ENCODE assay signal across 1 cellular context in the genomic region with DNA sequence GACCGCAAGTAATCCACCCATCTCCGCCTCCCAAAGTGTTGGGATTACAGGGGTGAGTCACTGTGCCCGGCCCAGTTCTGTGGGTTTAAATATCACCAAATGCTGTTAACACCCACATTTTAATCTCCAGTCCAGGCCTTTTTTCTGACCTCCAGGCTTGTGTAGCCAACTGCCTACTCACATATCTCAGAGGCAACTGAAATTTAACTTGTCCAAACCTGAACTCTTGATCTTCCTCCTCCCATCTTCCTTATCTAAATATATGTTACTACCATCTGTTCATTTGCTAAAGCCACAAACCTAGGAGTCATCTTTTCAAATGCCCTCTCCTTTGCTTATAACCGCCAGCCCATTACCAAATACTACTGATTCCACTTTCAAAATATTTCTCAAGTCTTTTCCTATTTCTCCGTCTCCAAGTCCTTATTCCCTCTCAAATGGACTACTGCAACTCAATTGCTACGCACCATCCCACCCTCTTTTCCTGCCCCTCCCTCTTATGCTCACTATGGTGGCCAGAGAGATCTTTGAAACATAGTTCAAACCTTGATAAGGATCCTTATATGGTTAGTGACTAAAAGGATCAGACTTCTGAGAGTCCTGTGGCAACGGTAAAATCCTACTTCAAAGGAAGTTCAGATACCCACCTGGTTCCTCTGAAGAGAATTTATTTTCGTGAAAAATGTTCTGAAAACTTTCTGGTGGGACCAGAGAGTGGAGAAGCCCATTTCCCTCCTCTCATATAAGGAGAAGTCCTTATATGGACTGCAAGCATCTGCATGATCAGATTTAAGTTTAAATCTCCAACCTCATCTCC.
TF ChIP-seq lines count a peak whose summit lies in the region.

No MANE protein-coding gene starts in this region.

TF ChIP-seq in K562, 482 proteins besides CTCF, POLR2A, EP300 and RAD21 (continued from another document and continues in another):
- TF ChIP-seq, protein P1, sequence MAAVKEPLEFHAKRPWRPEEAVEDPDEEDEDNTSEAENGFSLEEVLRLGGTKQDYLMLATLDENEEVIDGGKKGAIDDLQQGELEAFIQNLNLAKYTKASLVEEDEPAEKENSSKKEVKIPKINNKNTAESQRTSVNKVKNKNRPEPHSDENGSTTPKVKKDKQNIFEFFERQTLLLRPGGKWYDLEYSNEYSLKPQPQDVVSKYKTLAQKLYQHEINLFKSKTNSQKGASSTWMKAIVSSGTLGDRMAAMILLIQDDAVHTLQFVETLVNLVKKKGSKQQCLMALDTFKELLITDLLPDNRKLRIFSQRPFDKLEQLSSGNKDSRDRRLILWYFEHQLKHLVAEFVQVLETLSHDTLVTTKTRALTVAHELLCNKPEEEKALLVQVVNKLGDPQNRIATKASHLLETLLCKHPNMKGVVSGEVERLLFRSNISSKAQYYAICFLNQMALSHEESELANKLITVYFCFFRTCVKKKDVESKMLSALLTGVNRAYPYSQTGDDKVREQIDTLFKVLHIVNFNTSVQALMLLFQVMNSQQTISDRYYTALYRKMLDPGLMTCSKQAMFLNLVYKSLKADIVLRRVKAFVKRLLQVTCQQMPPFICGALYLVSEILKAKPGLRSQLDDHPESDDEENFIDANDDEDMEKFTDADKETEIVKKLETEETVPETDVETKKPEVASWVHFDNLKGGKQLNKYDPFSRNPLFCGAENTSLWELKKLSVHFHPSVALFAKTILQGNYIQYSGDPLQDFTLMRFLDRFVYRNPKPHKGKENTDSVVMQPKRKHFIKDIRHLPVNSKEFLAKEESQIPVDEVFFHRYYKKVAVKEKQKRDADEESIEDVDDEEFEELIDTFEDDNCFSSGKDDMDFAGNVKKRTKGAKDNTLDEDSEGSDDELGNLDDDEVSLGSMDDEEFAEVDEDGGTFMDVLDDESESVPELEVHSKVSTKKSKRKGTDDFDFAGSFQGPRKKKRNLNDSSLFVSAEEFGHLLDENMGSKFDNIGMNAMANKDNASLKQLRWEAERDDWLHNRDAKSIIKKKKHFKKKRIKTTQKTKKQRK (IDR thresholded peaks at IDR 0.05; ENCODE audit: borderline replicate concordance, low read depth, low read length), result no peak
- TF ChIP-seq TBP (optimal IDR thresholded peaks at IDR 0.05; ENCODE audit: low read depth, low read length), result peak; percentile 50
- no peak for TF ChIP-seq ZNF57 (CRISPR knock-in tag; IDR thresholded peaks at IDR 0.05)
- no peak for TF ChIP-seq HNRNPH1 (optimal IDR thresholded peaks at IDR 0.05; ENCODE audit: low read depth, low read length)
- TF ChIP-seq, protein P2, sequence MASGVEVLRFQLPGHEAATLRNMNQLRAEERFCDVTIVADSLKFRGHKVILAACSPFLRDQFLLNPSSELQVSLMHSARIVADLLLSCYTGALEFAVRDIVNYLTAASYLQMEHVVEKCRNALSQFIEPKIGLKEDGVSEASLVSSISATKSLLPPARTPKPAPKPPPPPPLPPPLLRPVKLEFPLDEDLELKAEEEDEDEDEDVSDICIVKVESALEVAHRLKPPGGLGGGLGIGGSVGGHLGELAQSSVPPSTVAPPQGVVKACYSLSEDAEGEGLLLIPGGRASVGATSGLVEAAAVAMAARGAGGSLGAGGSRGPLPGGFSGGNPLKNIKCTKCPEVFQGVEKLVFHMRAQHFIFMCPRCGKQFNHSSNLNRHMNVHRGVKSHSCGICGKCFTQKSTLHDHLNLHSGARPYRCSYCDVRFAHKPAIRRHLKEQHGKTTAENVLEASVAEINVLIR (CRISPR knock-in tag; IDR thresholded peaks at IDR 0.05), result no peak
- peak; percentile 45; the same call in 1 of the 2 replicates for TF ChIP-seq ZNF644 (tag; IDR thresholded peaks at IDR 0.05; ENCODE audit: low read depth)
- TF ChIP-seq KAT7 (CRISPR knock-in tag; IDR thresholded peaks at IDR 0.05; ENCODE audit: borderline replicate concordance), result no peak
- TF ChIP-seq, protein P3, sequence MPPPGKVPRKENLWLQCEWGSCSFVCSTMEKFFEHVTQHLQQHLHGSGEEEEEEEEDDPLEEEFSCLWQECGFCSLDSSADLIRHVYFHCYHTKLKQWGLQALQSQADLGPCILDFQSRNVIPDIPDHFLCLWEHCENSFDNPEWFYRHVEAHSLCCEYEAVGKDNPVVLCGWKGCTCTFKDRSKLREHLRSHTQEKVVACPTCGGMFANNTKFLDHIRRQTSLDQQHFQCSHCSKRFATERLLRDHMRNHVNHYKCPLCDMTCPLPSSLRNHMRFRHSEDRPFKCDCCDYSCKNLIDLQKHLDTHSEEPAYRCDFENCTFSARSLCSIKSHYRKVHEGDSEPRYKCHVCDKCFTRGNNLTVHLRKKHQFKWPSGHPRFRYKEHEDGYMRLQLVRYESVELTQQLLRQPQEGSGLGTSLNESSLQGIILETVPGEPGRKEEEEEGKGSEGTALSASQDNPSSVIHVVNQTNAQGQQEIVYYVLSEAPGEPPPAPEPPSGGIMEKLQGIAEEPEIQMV (tag; conservative IDR thresholded peaks at IDR 0.05; ENCODE audit: low read depth), result no peak
- TF ChIP-seq, protein P4, sequence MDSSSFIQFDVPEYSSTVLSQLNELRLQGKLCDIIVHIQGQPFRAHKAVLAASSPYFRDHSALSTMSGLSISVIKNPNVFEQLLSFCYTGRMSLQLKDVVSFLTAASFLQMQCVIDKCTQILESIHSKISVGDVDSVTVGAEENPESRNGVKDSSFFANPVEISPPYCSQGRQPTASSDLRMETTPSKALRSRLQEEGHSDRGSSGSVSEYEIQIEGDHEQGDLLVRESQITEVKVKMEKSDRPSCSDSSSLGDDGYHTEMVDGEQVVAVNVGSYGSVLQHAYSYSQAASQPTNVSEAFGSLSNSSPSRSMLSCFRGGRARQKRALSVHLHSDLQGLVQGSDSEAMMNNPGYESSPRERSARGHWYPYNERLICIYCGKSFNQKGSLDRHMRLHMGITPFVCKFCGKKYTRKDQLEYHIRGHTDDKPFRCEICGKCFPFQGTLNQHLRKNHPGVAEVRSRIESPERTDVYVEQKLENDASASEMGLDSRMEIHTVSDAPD (CRISPR knock-in tag; IDR thresholded peaks at IDR 0.05), result no peak
- no peak for TF ChIP-seq NUFIP1 (IDR thresholded peaks at IDR 0.05; ENCODE audit: partially characterized antibody)
- TF ChIP-seq, protein P5, sequence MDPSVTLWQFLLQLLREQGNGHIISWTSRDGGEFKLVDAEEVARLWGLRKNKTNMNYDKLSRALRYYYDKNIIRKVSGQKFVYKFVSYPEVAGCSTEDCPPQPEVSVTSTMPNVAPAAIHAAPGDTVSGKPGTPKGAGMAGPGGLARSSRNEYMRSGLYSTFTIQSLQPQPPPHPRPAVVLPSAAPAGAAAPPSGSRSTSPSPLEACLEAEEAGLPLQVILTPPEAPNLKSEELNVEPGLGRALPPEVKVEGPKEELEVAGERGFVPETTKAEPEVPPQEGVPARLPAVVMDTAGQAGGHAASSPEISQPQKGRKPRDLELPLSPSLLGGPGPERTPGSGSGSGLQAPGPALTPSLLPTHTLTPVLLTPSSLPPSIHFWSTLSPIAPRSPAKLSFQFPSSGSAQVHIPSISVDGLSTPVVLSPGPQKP (CRISPR knock-in tag; IDR thresholded peaks at IDR 0.05), result no peak
- TF ChIP-seq FOXA1 (IDR thresholded peaks at IDR 0.05; ENCODE audit: borderline replicate concordance), result no peak
- TF ChIP-seq MCM2 (IDR thresholded peaks at IDR 0.05; ENCODE audit: low read depth), result no peak
- TF ChIP-seq ZNF146 (CRISPR knock-in tag; IDR thresholded peaks at IDR 0.05; ENCODE audit: unreplicated experiment), result no peak
- no peak for TF ChIP-seq TCF7L2 (IDR thresholded peaks at IDR 0.05; ENCODE audit: low read depth, low read length)
- TF ChIP-seq, protein P6, sequence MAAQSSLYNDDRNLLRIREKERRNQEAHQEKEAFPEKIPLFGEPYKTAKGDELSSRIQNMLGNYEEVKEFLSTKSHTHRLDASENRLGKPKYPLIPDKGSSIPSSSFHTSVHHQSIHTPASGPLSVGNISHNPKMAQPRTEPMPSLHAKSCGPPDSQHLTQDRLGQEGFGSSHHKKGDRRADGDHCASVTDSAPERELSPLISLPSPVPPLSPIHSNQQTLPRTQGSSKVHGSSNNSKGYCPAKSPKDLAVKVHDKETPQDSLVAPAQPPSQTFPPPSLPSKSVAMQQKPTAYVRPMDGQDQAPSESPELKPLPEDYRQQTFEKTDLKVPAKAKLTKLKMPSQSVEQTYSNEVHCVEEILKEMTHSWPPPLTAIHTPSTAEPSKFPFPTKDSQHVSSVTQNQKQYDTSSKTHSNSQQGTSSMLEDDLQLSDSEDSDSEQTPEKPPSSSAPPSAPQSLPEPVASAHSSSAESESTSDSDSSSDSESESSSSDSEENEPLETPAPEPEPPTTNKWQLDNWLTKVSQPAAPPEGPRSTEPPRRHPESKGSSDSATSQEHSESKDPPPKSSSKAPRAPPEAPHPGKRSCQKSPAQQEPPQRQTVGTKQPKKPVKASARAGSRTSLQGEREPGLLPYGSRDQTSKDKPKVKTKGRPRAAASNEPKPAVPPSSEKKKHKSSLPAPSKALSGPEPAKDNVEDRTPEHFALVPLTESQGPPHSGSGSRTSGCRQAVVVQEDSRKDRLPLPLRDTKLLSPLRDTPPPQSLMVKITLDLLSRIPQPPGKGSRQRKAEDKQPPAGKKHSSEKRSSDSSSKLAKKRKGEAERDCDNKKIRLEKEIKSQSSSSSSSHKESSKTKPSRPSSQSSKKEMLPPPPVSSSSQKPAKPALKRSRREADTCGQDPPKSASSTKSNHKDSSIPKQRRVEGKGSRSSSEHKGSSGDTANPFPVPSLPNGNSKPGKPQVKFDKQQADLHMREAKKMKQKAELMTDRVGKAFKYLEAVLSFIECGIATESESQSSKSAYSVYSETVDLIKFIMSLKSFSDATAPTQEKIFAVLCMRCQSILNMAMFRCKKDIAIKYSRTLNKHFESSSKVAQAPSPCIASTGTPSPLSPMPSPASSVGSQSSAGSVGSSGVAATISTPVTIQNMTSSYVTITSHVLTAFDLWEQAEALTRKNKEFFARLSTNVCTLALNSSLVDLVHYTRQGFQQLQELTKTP (IDR thresholded peaks at IDR 0.05; ENCODE audit: low read depth in 1 of 2, partially characterized antibody in 2 of 2), result peak in 1 of 2 experiments; percentile 87
- no peak for TF ChIP-seq POLR2AphosphoS2 (IDR thresholded peaks at IDR 0.05; ENCODE audit: low read length)
- TF ChIP-seq BRCA1 (IDR thresholded peaks at IDR 0.05), result no peak
- no peak for TF ChIP-seq BRCA1 (CRISPR knock-in tag; IDR thresholded peaks at IDR 0.05)
- peak; percentile 91 for TF ChIP-seq CCNT2 (IDR thresholded peaks at IDR 0.05; ENCODE audit: borderline replicate concordance, extremely low read depth, insufficient read length, low read depth, low read length)
- TF ChIP-seq HDAC8 (tag; IDR thresholded peaks at IDR 0.05), result 0 out of 2 replicates have a peak, but pooled peaks have one; percentile 51
- TF ChIP-seq, protein P7, sequence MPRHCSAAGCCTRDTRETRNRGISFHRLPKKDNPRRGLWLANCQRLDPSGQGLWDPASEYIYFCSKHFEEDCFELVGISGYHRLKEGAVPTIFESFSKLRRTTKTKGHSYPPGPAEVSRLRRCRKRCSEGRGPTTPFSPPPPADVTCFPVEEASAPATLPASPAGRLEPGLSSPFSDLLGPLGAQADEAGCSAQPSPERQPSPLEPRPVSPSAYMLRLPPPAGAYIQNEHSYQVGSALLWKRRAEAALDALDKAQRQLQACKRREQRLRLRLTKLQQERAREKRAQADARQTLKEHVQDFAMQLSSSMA (CRISPR knock-in tag; IDR thresholded peaks at IDR 0.05), result no peak
- TF ChIP-seq, protein P8, sequence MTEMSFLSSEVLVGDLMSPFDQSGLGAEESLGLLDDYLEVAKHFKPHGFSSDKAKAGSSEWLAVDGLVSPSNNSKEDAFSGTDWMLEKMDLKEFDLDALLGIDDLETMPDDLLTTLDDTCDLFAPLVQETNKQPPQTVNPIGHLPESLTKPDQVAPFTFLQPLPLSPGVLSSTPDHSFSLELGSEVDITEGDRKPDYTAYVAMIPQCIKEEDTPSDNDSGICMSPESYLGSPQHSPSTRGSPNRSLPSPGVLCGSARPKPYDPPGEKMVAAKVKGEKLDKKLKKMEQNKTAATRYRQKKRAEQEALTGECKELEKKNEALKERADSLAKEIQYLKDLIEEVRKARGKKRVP (CRISPR knock-in tag; IDR thresholded peaks at IDR 0.05), result no peak
- peak; percentile 56; the same call in 1 of the 2 replicates for TF ChIP-seq MEF2A (IDR thresholded peaks at IDR 0.05; ENCODE audit: control insufficient read depth, low read depth, low read length)
- TF ChIP-seq MECOM (CRISPR knock-in tag; IDR thresholded peaks at IDR 0.05), result peak; percentile 3; the same call in 1 of the 2 replicates
- no peak for TF ChIP-seq SAFB (IDR thresholded peaks at IDR 0.05; ENCODE audit: borderline replicate concordance, low read depth, low read length)
- TF ChIP-seq GATAD2A (IDR thresholded peaks at IDR 0.05), result peak; percentile 73; the same call in 1 of the 2 replicates
- TF ChIP-seq TEAD4 (IDR thresholded peaks at IDR 0.05; ENCODE audit: low read length), result peak; percentile 94
- TF ChIP-seq TEAD4 (CRISPR knock-in tag; IDR thresholded peaks at IDR 0.05; ENCODE audit: borderline replicate concordance), result no peak
- no peak for TF ChIP-seq BMI1 (IDR thresholded peaks at IDR 0.05; ENCODE audit: low read length)
- TF ChIP-seq RFX1 (IDR thresholded peaks at IDR 0.05), result peak; percentile 19; the same call in 1 of the 2 replicates
- peak; percentile 88 for TF ChIP-seq NFIC (IDR thresholded peaks at IDR 0.05)
- peak; percentile 27; the same call in 1 of the 2 replicates for TF ChIP-seq RBFOX2 (IDR thresholded peaks at IDR 0.05; ENCODE audit: low read depth, low read length)
- TF ChIP-seq ZNF165 (CRISPR knock-in tag; IDR thresholded peaks at IDR 0.05; ENCODE audit: borderline replicate concordance), result no peak
- TF ChIP-seq KLF1 (tag; IDR thresholded peaks at IDR 0.05), result peak; percentile 85; the same call in 1 of the 2 replicates
- no peak for TF ChIP-seq KLF6 (CRISPR knock-in tag; IDR thresholded peaks at IDR 0.05; ENCODE audit: borderline replicate concordance)
- peak; percentile 76 for TF ChIP-seq CREM (IDR thresholded peaks at IDR 0.05; ENCODE audit: low read depth)
- TF ChIP-seq YBX1 (IDR thresholded peaks at IDR 0.05), result no peak
- TF ChIP-seq ESRRA (IDR thresholded peaks at IDR 0.05; ENCODE audit: borderline replicate concordance, low read depth), result peak; percentile 93; the same call in 1 of the 2 replicates
- TF ChIP-seq ASH1L (IDR thresholded peaks at IDR 0.05; ENCODE audit: borderline replicate concordance, low read depth, partially characterized antibody), result no peak
- no peak for TF ChIP-seq ZNF551 (CRISPR knock-in tag; IDR thresholded peaks at IDR 0.05)
- TF ChIP-seq NR3C1 (CRISPR knock-in tag; IDR thresholded peaks at IDR 0.05), result no peak
- TF ChIP-seq, protein P9, sequence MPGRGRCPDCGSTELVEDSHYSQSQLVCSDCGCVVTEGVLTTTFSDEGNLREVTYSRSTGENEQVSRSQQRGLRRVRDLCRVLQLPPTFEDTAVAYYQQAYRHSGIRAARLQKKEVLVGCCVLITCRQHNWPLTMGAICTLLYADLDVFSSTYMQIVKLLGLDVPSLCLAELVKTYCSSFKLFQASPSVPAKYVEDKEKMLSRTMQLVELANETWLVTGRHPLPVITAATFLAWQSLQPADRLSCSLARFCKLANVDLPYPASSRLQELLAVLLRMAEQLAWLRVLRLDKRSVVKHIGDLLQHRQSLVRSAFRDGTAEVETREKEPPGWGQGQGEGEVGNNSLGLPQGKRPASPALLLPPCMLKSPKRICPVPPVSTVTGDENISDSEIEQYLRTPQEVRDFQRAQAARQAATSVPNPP (IDR thresholded peaks at IDR 0.05; ENCODE audit: borderline replicate concordance, insufficient read depth, insufficient read length), result no peak
- no peak for TF ChIP-seq ZNF23 (CRISPR knock-in tag; IDR thresholded peaks at IDR 0.05)
- TF ChIP-seq PTTG1 (tag; IDR thresholded peaks at IDR 0.05; ENCODE audit: low read depth), result 0 out of 2 replicates have a peak, but pooled peaks have one; percentile 20
- TF ChIP-seq DMBX1 (CRISPR knock-in tag; IDR thresholded peaks at IDR 0.05; ENCODE audit: borderline replicate concordance), result peak; percentile 92
- TF ChIP-seq CEBPB (tag; IDR thresholded peaks at IDR 0.05), result peak; percentile 85
- TF ChIP-seq ETV1 (tag; conservative IDR thresholded peaks at IDR 0.05; ENCODE audit: low read depth), result no peak; the same call in none of the 2 replicates
- TF ChIP-seq ARHGAP35 (IDR thresholded peaks at IDR 0.05; ENCODE audit: partially characterized antibody), result no peak
- TF ChIP-seq MTA2 (IDR thresholded peaks at IDR 0.05; ENCODE audit: low read depth), result peak; percentile 93
- TF ChIP-seq ZNF324 (CRISPR knock-in tag; IDR thresholded peaks at IDR 0.05), result no peak
